3 cellular contexts compared by ENCODE assay signal in the genomic region with DNA sequence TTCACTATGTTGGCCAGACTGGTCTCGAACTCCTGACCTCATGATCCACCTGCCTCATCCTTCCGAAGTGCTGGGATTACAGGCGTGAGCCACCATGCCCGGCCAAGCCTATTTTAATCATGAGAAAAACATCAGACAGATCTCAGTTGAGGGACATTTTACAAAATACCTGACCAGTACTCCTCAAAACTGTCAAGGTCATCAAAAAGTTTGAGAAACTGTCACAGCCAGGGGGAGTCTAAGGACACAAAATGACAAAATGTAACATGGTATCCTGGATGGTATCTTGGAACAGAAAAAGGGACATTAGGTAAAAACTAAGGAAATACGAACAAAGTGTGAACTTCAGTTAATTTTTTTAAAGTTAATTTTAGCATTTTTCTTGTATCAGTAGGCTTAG.
TF ChIP-seq lines count a peak whose summit lies in the region.

No MANE protein-coding gene starts in this region.

TF ChIP-seq in A549, 52 proteins besides CTCF, POLR2A, EP300 and RAD21:
- TF ChIP-seq MAFK (IDR thresholded peaks at IDR 0.05; ENCODE audit: partially characterized antibody) (peak; percentile 75), ESRRA (IDR thresholded peaks at IDR 0.05; ENCODE audit: borderline replicate concordance, low read length) (no peak), SMC3 (IDR thresholded peaks at IDR 0.05) (no peak), HOXB5 (CRISPR knock-in tag; IDR thresholded peaks at IDR 0.05) (no peak), CEBPB (IDR thresholded peaks at IDR 0.05) (no peak)

TF ChIP-seq in GM23338, 12 proteins besides CTCF, POLR2A, EP300 and RAD21 (continued from another document):
- TF ChIP-seq CREB1 (CRISPR knock-in tag; IDR thresholded peaks at IDR 0.05; ENCODE audit: low read depth), result no peak

TF ChIP-seq in K562, 482 proteins besides CTCF, POLR2A, EP300 and RAD21:
- TF ChIP-seq MAFG (tag; conservative IDR thresholded peaks at IDR 0.05) (0 out of 2 replicates have a peak, but pooled peaks have one; percentile 13), NCOA4 (IDR thresholded peaks at IDR 0.05; ENCODE audit: partially characterized antibody) (no peak), ZNF717 (CRISPR knock-in tag; IDR thresholded peaks at IDR 0.05) (no peak), ZNF124 (CRISPR knock-in tag; IDR thresholded peaks at IDR 0.05) (no peak), ZNF316 (IDR thresholded peaks at IDR 0.05) (peak; percentile 59; the same call in 1 of the 2 replicates), ZBTB12 (CRISPR knock-in tag; IDR thresholded peaks at IDR 0.05) (no peak), GATAD2B (IDR thresholded peaks at IDR 0.05; ENCODE audit: borderline replicate concordance) (no peak), C11orf30 (IDR thresholded peaks at IDR 0.05; ENCODE audit: low read depth) (peak; percentile 24; the same call in 1 of the 2 replicates), NFRKB (IDR thresholded peaks at IDR 0.05; ENCODE audit: low read depth) (no peak), TBP (optimal IDR thresholded peaks at IDR 0.05; ENCODE audit: low read depth, low read length) (no peak)
